Comparison of ENCODE assay signal across 8 cellular contexts in genomic region chr1:9910080-9910424, GRCh38. TPM values are rescaled to one million over a fixed set of nuclear protein-coding genes. Genes with fewer than 3 reads are reported as not detected.
DNase-seq lines count a peak whose midpoint lies in the region; ATAC-seq and TF ChIP-seq lines count a peak whose summit lies in the region.

CTNNBIP1 (minus strand) TSS chr1:9910269; CDS start chr1:9872064, 38,205 bp downstream.

- CTCF ChIA-PET in AG04450 (lab: Charles Lee) (interaction anchor here (1.2 kb wide), 1 partner anchor 35 kb away, joined by 3 read pairs; no protein-coding TSS in a partner anchor), WTC11 (lab: Charles Lee) (interaction anchor here (1.0 to 1.2 kb wide), 4 partner anchors 19 to 520 kb away, joined by 3 to 6 read pairs (median 4); partner anchors contain the start of genes CENPS, LZIC and NMNAT1)

- H3K27ac Mint-ChIP-seq in WTC11, result peak within 1 kb of the TSS; percentile 99

- H3K27ac ChIP-seq in AG04450 (ENCODE audit: low read depth, low read length) (peak within 1 kb of the TSS; percentile 78), rectal smooth muscle tissue (ENCODE audit: low read depth, low read length) (peak within 1 kb of the TSS; percentile 95)

- peak within 1 kb of the TSS; percentile 49 for H3K9ac ChIP-seq in rectal smooth muscle tissue (ENCODE audit: low read length)

- peaks cover 33% of the 10 kb centered on the region for H3K4me1 Mint-ChIP-seq in WTC11

- H3K4me1 ChIP-seq in rectal smooth muscle tissue (ENCODE audit: control insufficient read depth, insufficient read depth, low read length), result peaks cover 15% of the 10 kb centered on the region

- intact Hi-C loops in cardiac septum (cut with DNase I), result loop anchor here (2.0 kb wide), 2 partner anchors 33 to 35 kb away; partner anchors contain the start of genes LZIC and NMNAT1

- TF ChIP-seq POLR2A in GM19099 (IDR thresholded peaks at IDR 0.05; ENCODE audit: extremely low read depth, insufficient read length, low read depth), result peak; percentile 59

- no peaks in the 10 kb centered on the region for H3K27me3 Mint-ChIP-seq in WTC11 (ENCODE audit: low read depth)

- no peaks in the 10 kb centered on the region for H3K27me3 ChIP-seq in AG04450 (ENCODE audit: control insufficient read depth, insufficient read depth, low read length)
- no peaks in the 10 kb centered on the region for H3K27me3 ChIP-seq in rectal smooth muscle tissue (ENCODE audit: control insufficient read depth, insufficient read depth, low read length)

- H3K4me3 Mint-ChIP-seq in WTC11, result peak within 1 kb of the TSS; percentile 96

- TF ChIP-seq CTCF in AG04450 (IDR thresholded peaks at IDR 0.05; ENCODE audit: low read depth, low read length) (no peak), WTC11 (IDR thresholded peaks at IDR 0.05) (no peak)

- ATAC-seq in HG03342 (IDR thresholded peaks at IDR 0.05; ENCODE audit: unreplicated experiment), result peak; percentile 73
- ATAC-seq in WTC11, result no peak

- no peaks in the 10 kb centered on the region for H3K36me3 ChIP-seq in rectal smooth muscle tissue (ENCODE audit: control insufficient read depth, insufficient read depth, low read length)

- POLR2A ChIA-PET in AG04450 (lab: Yijun Ruan, JAX) (interaction anchor here (0.8 kb wide), 1 partner anchor 39 kb away, joined by 3 read pairs; no protein-coding TSS in a partner anchor), WTC11 (lab: Charles Lee) (interaction anchor here (1.2 kb wide), 1 partner anchor 38 kb away, joined by 3 read pairs; no protein-coding TSS in a partner anchor)

- H3K4me3 ChIP-seq in AG04450 (ENCODE audit: low read depth, low read length) (peak within 1 kb of the TSS; percentile 83), rectal smooth muscle tissue (ENCODE audit: low read length) (peak within 1 kb of the TSS; percentile 93)

- H3K9me3 ChIP-seq in AG04450 (ENCODE audit: control insufficient read depth, insufficient read depth, low read length), result no peaks in the 10 kb centered on the region

- H3K36me3 Mint-ChIP-seq in WTC11, result no peaks in the 10 kb centered on the region

- H3K9me3 Mint-ChIP-seq in WTC11, result no peaks in the 10 kb centered on the region

- DNase-seq in AG04450 (ENCODE audit: low read depth, low spot score) (no peak), WTC11 (ENCODE audit: low spot score) (no peak), cardiac septum (ENCODE audit: low spot score) (no peak), RPMI8226 (no peak)
- no peak for DNase-seq in activated CD4-positive, alpha-beta T cell treated with anti-CD3 and anti-CD28 coated beads, Interleukin-2, amount 50 U/mL, for 4 hours

TF ChIP-seq in WTC11, 78 proteins besides CTCF, POLR2A, EP300 and RAD21:
- no peak for TF ChIP-seq IRF1 (CRISPR knock-in tag; IDR thresholded peaks at IDR 0.05)
- TF ChIP-seq NFATC4 (CRISPR knock-in tag; IDR thresholded peaks at IDR 0.05), result no peak
- TF ChIP-seq ZNF263 (CRISPR knock-in tag; IDR thresholded peaks at IDR 0.05; ENCODE audit: low read depth), result no peak
- no peak for TF ChIP-seq ZNF425 (CRISPR knock-in tag; conservative IDR thresholded peaks at IDR 0.05)
- no peak for TF ChIP-seq ZNF232 (CRISPR knock-in tag; IDR thresholded peaks at IDR 0.05)
- TF ChIP-seq, protein P1, sequence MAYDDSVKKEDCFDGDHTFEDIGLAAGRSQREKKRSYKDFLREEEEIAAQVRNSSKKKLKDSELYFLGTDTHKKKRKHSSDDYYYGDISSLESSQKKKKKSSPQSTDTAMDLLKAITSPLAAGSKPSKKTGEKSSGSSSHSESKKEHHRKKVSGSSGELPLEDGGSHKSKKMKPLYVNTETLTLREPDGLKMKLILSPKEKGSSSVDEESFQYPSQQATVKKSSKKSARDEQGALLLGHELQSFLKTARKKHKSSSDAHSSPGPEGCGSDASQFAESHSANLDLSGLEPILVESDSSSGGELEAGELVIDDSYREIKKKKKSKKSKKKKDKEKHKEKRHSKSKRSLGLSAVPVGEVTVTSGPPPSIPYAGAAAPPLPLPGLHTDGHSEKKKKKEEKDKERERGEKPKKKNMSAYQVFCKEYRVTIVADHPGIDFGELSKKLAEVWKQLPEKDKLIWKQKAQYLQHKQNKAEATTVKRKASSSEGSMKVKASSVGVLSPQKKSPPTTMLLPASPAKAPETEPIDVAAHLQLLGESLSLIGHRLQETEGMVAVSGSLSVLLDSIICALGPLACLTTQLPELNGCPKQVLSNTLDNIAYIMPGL (CRISPR knock-in tag; IDR thresholded peaks at IDR 0.05), result no peak
- TF ChIP-seq ZMAT4 (CRISPR knock-in tag; IDR thresholded peaks at IDR 0.05), result no peak
- TF ChIP-seq SP1 (CRISPR knock-in tag; conservative IDR thresholded peaks at IDR 0.05), result no peak
- no peak for TF ChIP-seq GABPB1 (CRISPR knock-in tag; IDR thresholded peaks at IDR 0.05)
- no peak for TF ChIP-seq ETV6 (CRISPR knock-in tag; IDR thresholded peaks at IDR 0.05)
- TF ChIP-seq NR1H2 (CRISPR knock-in tag; IDR thresholded peaks at IDR 0.05), result no peak
- TF ChIP-seq TP53 (CRISPR knock-in tag; IDR thresholded peaks at IDR 0.05), result no peak
- TF ChIP-seq FOXJ3 (CRISPR knock-in tag; IDR thresholded peaks at IDR 0.05; ENCODE audit: borderline replicate concordance), result no peak

RNA-seq across cellular contexts. Expression of gene CTNNBIP1, which starts in this region (rescaled TPM):
- polyA plus RNA-seq in AG04450 (2011; rRNA removed), result 28.3 and 33.6 TPM in 2 replicates
- polyA minus RNA-seq in AG04450 (2011; rRNA and poly(A)+ RNA removed), result 31.2 and 32.1 TPM in 2 replicates
- total RNA-seq in WTC11 (2021) (51.8 to 58.2 TPM (median 53.0 TPM) in 3 replicates), cardiac septum (19.3 TPM)
